Comparison of ENCODE assay signal across 2 cellular contexts in the genomic region with DNA sequence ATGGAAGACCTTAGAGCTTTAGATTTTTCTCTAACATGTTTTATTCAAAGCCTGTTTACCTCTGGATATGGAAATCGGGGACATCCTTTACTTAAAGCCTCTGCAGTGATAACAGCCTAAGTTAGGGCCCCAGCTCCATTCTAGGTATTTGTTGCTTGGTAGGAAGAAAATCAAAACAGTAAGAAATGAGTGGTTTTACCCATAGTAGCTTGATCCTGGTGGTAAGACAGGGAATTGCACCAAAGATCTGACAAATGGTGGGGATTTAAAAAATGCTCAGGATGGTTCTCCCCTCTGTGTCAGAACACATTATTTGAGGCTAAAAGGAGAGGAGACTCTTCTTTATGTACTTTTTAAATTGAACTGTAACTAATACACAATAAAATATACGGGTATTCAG.
TF ChIP-seq lines count a peak whose summit lies in the region.

No MANE protein-coding gene starts in this region.

TF ChIP-seq in A549, 52 proteins besides CTCF, POLR2A, EP300 and RAD21 (continued from another document):
- TF ChIP-seq, protein P1, sequence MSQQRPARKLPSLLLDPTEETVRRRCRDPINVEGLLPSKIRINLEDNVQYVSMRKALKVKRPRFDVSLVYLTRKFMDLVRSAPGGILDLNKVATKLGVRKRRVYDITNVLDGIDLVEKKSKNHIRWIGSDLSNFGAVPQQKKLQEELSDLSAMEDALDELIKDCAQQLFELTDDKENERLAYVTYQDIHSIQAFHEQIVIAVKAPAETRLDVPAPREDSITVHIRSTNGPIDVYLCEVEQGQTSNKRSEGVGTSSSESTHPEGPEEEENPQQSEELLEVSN (IDR thresholded peaks at IDR 0.05; ENCODE audit: borderline replicate concordance, low read depth) = no peak
- TF ChIP-seq FOSL2 (IDR thresholded peaks at IDR 0.05) (no peak), FOSL2 (CRISPR knock-in tag; IDR thresholded peaks at IDR 0.05) (no peak), SREBF2 (IDR thresholded peaks at IDR 0.05) (no peak), TP53 (CRISPR knock-in tag; IDR thresholded peaks at IDR 0.05) (no peak), MAFK (IDR thresholded peaks at IDR 0.05; ENCODE audit: partially characterized antibody) (no peak), PBX3 (IDR thresholded peaks at IDR 0.05) (no peak), SMC3 (IDR thresholded peaks at IDR 0.05) (no peak), RNF2 (IDR thresholded peaks at IDR 0.05; ENCODE audit: borderline replicate concordance, low read depth) (no peak), EHMT2 (IDR thresholded peaks at IDR 0.05; ENCODE audit: low read depth) (no peak), EHF (CRISPR knock-in tag; IDR thresholded peaks at IDR 0.05) (no peak), HMGXB4 (CRISPR knock-in tag; IDR thresholded peaks at IDR 0.05; ENCODE audit: borderline replicate concordance) (no peak)
- TF ChIP-seq, protein P2, sequence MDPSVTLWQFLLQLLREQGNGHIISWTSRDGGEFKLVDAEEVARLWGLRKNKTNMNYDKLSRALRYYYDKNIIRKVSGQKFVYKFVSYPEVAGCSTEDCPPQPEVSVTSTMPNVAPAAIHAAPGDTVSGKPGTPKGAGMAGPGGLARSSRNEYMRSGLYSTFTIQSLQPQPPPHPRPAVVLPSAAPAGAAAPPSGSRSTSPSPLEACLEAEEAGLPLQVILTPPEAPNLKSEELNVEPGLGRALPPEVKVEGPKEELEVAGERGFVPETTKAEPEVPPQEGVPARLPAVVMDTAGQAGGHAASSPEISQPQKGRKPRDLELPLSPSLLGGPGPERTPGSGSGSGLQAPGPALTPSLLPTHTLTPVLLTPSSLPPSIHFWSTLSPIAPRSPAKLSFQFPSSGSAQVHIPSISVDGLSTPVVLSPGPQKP (IDR thresholded peaks at IDR 0.05; ENCODE audit: low read depth, low read length) = no peak

TF ChIP-seq in HepG2, 621 proteins besides CTCF, POLR2A, EP300 and RAD21 (continued from another document):
- TF ChIP-seq CSRNP1 (CRISPR knock-in tag; IDR thresholded peaks at IDR 0.05) (no peak), KLF6 (CRISPR knock-in tag; IDR thresholded peaks at IDR 0.05) (no peak), ZFX (CRISPR knock-in tag; IDR thresholded peaks at IDR 0.05; ENCODE audit: low read depth) (no peak), PRDM4 (CRISPR knock-in tag; IDR thresholded peaks at IDR 0.05; ENCODE audit: borderline replicate concordance) (no peak), ZNF652 (CRISPR knock-in tag; IDR thresholded peaks at IDR 0.05; ENCODE audit: borderline replicate concordance, low read depth) (no peak), ZNF781 (CRISPR knock-in tag; IDR thresholded peaks at IDR 0.05; ENCODE audit: borderline replicate concordance, not compliant biosample characterization) (no peak), SP140L (CRISPR knock-in tag; IDR thresholded peaks at IDR 0.05; ENCODE audit: borderline replicate concordance) (no peak), DMAP1 (CRISPR knock-in tag; IDR thresholded peaks at IDR 0.05) (no peak), MTA3 (CRISPR knock-in tag; IDR thresholded peaks at IDR 0.05) (no peak), ISL2 (CRISPR knock-in tag; IDR thresholded peaks at IDR 0.05) (no peak), SSRP1 (CRISPR knock-in tag; IDR thresholded peaks at IDR 0.05) (no peak), JUN (CRISPR knock-in tag; IDR thresholded peaks at IDR 0.05) (no peak), SMC3 (IDR thresholded peaks at IDR 0.05; ENCODE audit: low read length) (no peak)
- TF ChIP-seq, protein P3, sequence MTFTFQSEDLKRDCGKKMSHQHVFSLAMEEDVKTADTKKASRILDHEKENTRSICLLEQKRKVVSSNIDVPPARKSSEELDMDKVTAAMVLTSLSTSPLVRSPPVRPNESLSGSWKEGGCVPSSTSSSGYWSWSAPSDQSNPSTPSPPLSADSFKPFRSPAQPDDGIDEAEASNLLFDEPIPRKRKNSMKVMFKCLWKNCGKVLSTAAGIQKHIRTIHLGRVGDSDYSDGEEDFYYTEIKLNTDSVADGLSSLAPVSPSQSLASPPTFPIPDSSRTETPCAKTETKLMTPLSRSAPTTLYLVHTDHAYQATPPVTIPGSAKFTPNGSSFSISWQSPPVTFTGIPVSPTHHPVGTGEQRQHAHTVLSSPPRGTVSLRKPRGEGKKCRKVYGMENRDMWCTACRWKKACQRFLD (CRISPR knock-in tag; IDR thresholded peaks at IDR 0.05; ENCODE audit: borderline replicate concordance) = no peak
- TF ChIP-seq, protein P4, sequence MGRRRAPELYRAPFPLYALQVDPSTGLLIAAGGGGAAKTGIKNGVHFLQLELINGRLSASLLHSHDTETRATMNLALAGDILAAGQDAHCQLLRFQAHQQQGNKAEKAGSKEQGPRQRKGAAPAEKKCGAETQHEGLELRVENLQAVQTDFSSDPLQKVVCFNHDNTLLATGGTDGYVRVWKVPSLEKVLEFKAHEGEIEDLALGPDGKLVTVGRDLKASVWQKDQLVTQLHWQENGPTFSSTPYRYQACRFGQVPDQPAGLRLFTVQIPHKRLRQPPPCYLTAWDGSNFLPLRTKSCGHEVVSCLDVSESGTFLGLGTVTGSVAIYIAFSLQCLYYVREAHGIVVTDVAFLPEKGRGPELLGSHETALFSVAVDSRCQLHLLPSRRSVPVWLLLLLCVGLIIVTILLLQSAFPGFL (CRISPR knock-in tag; IDR thresholded peaks at IDR 0.05) = no peak
